Comparison of ENCODE assay signal across 2 cellular contexts in the genomic region with DNA sequence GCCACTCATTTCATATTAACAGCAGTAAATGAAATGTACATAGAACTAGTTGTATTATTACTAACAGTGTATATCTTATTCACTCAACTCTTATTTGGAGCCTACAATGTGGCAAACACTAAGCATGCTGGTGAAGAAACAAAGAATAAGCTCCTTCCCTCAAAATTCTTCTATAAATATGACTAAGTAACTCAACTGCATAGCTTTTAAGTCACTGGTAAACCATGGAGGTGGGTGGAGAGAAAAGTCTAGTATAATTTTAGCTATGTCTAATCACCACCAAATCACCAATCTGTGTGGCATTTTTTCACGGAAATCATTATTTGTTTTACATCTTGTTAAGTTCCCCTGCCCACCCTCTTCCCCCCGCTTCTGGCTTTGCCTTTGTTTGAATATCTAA.
TF ChIP-seq lines count a peak whose summit lies in the region.

No MANE protein-coding gene starts in this region.

TF ChIP-seq in SK-N-SH, 30 proteins besides CTCF, POLR2A, EP300 and RAD21 (continued from another document):
- TF ChIP-seq, protein P1, sequence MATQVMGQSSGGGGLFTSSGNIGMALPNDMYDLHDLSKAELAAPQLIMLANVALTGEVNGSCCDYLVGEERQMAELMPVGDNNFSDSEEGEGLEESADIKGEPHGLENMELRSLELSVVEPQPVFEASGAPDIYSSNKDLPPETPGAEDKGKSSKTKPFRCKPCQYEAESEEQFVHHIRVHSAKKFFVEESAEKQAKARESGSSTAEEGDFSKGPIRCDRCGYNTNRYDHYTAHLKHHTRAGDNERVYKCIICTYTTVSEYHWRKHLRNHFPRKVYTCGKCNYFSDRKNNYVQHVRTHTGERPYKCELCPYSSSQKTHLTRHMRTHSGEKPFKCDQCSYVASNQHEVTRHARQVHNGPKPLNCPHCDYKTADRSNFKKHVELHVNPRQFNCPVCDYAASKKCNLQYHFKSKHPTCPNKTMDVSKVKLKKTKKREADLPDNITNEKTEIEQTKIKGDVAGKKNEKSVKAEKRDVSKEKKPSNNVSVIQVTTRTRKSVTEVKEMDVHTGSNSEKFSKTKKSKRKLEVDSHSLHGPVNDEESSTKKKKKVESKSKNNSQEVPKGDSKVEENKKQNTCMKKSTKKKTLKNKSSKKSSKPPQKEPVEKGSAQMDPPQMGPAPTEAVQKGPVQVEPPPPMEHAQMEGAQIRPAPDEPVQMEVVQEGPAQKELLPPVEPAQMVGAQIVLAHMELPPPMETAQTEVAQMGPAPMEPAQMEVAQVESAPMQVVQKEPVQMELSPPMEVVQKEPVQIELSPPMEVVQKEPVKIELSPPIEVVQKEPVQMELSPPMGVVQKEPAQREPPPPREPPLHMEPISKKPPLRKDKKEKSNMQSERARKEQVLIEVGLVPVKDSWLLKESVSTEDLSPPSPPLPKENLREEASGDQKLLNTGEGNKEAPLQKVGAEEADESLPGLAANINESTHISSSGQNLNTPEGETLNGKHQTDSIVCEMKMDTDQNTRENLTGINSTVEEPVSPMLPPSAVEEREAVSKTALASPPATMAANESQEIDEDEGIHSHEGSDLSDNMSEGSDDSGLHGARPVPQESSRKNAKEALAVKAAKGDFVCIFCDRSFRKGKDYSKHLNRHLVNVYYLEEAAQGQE (IDR thresholded peaks at IDR 0.05; ENCODE audit: low read depth, low read length), result no peak
- TF ChIP-seq FOXM1 (IDR thresholded peaks at IDR 0.05; ENCODE audit: low read depth), result no peak
- TF ChIP-seq, protein P2, sequence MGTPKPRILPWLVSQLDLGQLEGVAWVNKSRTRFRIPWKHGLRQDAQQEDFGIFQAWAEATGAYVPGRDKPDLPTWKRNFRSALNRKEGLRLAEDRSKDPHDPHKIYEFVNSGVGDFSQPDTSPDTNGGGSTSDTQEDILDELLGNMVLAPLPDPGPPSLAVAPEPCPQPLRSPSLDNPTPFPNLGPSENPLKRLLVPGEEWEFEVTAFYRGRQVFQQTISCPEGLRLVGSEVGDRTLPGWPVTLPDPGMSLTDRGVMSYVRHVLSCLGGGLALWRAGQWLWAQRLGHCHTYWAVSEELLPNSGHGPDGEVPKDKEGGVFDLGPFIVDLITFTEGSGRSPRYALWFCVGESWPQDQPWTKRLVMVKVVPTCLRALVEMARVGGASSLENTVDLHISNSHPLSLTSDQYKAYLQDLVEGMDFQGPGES (IDR thresholded peaks at IDR 0.05; ENCODE audit: low read depth, low read length), result no peak
- no peak for TF ChIP-seq TEAD4 (IDR thresholded peaks at IDR 0.05; ENCODE audit: borderline replicate concordance, insufficient read depth)
- TF ChIP-seq POLR2AphosphoS5 (IDR thresholded peaks at IDR 0.05; ENCODE audit: low read depth, low read length), result no peak
- no peak for TF ChIP-seq FOSL2 (IDR thresholded peaks at IDR 0.05; ENCODE audit: borderline replicate concordance, low read depth)
- no peak for TF ChIP-seq GATA2 (CRISPR knock-in tag; IDR thresholded peaks at IDR 0.05)
- no peak for TF ChIP-seq NFIC (IDR thresholded peaks at IDR 0.05; ENCODE audit: borderline replicate concordance)
- no peak for TF ChIP-seq EZH2phosphoT487 (IDR thresholded peaks at IDR 0.05; ENCODE audit: borderline replicate concordance, low read depth)
- TF ChIP-seq GABPA (IDR thresholded peaks at IDR 0.05; ENCODE audit: low read depth), result no peak
- TF ChIP-seq, protein P3, sequence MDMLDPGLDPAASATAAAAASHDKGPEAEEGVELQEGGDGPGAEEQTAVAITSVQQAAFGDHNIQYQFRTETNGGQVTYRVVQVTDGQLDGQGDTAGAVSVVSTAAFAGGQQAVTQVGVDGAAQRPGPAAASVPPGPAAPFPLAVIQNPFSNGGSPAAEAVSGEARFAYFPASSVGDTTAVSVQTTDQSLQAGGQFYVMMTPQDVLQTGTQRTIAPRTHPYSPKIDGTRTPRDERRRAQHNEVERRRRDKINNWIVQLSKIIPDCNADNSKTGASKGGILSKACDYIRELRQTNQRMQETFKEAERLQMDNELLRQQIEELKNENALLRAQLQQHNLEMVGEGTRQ (IDR thresholded peaks at IDR 0.05; ENCODE audit: borderline replicate concordance, low read depth, low read length), result no peak
- TF ChIP-seq, protein P4, sequence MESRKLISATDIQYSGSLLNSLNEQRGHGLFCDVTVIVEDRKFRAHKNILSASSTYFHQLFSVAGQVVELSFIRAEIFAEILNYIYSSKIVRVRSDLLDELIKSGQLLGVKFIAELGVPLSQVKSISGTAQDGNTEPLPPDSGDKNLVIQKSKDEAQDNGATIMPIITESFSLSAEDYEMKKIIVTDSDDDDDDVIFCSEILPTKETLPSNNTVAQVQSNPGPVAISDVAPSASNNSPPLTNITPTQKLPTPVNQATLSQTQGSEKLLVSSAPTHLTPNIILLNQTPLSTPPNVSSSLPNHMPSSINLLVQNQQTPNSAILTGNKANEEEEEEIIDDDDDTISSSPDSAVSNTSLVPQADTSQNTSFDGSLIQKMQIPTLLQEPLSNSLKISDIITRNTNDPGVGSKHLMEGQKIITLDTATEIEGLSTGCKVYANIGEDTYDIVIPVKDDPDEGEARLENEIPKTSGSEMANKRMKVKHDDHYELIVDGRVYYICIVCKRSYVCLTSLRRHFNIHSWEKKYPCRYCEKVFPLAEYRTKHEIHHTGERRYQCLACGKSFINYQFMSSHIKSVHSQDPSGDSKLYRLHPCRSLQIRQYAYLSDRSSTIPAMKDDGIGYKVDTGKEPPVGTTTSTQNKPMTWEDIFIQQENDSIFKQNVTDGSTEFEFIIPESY (IDR thresholded peaks at IDR 0.05; ENCODE audit: borderline replicate concordance, low read depth), result no peak
- TF ChIP-seq TCF12 (IDR thresholded peaks at IDR 0.05), result no peak
- TF ChIP-seq JUND (IDR thresholded peaks at IDR 0.05), result no peak
TF ChIP-seq in SK-N-SH: peak in this region for 0.

TF ChIP-seq in SK-N-SH treated with all-trans-retinoic acid at 6 μM for 48 hours, 23 proteins besides CTCF, POLR2A, EP300 and RAD21 (continued from another document):
- no peak for TF ChIP-seq ZNF8 (CRISPR knock-in tag; IDR thresholded peaks at IDR 0.05)
- no peak for TF ChIP-seq ARNTL (CRISPR knock-in tag; IDR thresholded peaks at IDR 0.05; ENCODE audit: borderline replicate concordance, low read depth)
